13 cellular contexts compared by ENCODE assay signal in the genomic region with DNA sequence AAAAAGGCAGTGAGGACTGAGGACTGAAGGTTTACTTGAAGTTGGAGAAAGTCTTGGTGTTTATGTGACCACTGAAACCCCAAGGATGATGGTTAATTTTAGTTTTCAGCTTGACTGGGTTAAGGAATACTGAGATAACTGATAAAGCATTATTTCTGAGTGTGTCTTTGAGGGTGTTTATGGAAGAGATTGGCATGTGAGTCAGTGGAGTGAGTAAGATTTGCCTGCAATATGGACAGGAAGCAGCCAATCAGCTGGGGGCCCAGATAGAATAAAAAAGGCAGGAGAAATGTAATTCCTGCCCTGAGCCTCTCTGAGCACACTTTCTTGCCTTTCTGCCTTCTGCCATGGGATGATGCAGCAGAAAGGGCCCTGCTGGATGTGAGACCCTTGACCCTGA.
DNase-seq lines count a peak whose midpoint lies in the region; ATAC-seq, FAIRE-seq and TF ChIP-seq lines count a peak whose summit lies in the region.
"Had no signal": no experiment of that assay in that cellular context is flagged by ENCODE, and none has a peak within 500 bp of the region (broad histone marks: within the 10 kb centered on the region; RNA-seq: fewer than 3 reads in every experiment).

No MANE protein-coding gene starts in this region.

- H3K4me3 ChIP-seq in PC-3 (ENCODE audit: low read length) (no peak overlapping the region), endothelial cell of umbilical vein (replicated peaks in 1 of 3; ENCODE audit: insufficient read depth in 1 of 3, low read depth in 1 of 3, low read length in 3 of 3) (no peak overlapping the region), neuronal stem cell (ENCODE audit: low read length in 2 of 2) (no peak overlapping the region)
- H3K4me3 ChIP-seq: tibial nerve had no signal

- no peak overlapping the region for H2BK120ac ChIP-seq in neuronal stem cell (ENCODE audit: low read depth, low read length)

- no peak overlapping the region for H2BK5ac ChIP-seq in neuronal stem cell (ENCODE audit: low read length)

- peak; percentile 80 for FAIRE-seq in endothelial cell of umbilical vein (lab: Jason Lieb, UNC)
- FAIRE-seq: GM12891, TTC549 had no signal

- no peak for ATAC-seq in PC-3
- no peak for ATAC-seq in GM18502 (IDR thresholded peaks at IDR 0.05; ENCODE audit: poor library complexity, unreplicated experiment)
- ATAC-seq: naive thymus-derived CD4-positive, alpha-beta T cell had no signal

- H3K4ac ChIP-seq in neuronal stem cell (ENCODE audit: low read length), result no peak overlapping the region

- intact Hi-C loops in PC-3 (cut with micrococcal nuclease), result no loop called here
- intact Hi-C loops in endothelial cell of umbilical vein (cut with micrococcal nuclease), result loop anchor here (1.0 kb wide), 1 partner anchor 92 kb away; the partner anchor contains the start of gene KBTBD8

- no peak overlapping the region for H3K14ac ChIP-seq in neuronal stem cell (ENCODE audit: low read length)

- H3K36me3 ChIP-seq in PC-3 (ENCODE audit: low read depth, low read length), result no peaks in the 10 kb centered on the region
- H3K36me3 ChIP-seq in endothelial cell of umbilical vein (ENCODE audit: control insufficient read depth in 2 of 2, extremely low read depth in 1 of 2, insufficient read depth in 2 of 2, low read length in 2 of 2), result no peaks in the 10 kb centered on the region
- H3K36me3 ChIP-seq in neuronal stem cell (replicated peaks in 1 of 2; ENCODE audit: control insufficient read depth in 2 of 2, insufficient read depth in 2 of 2, low read length in 2 of 2), result no peaks in the 10 kb centered on the region
- H3K36me3 ChIP-seq: tibial nerve had no signal

- H4K20me1 ChIP-seq in PC-3 (ENCODE audit: low read length) (no peaks in the 10 kb centered on the region), endothelial cell of umbilical vein (replicated peaks; ENCODE audit: control insufficient read depth, extremely low read depth, insufficient read depth, low read length) (no peaks in the 10 kb centered on the region)

- H3K9me1 ChIP-seq in endothelial cell of umbilical vein (replicated peaks; ENCODE audit: control insufficient read depth, extremely low read depth, insufficient read depth, low read length), result no peaks in the 10 kb centered on the region

- no peak overlapping the region for H4K91ac ChIP-seq in neuronal stem cell (ENCODE audit: low read depth, low read length, poor library complexity)

- H2AK5ac ChIP-seq in neuronal stem cell (ENCODE audit: low read depth, low read length), result no peak overlapping the region

- H3K27ac ChIP-seq in PC-3 (ENCODE audit: low read length), result no peak overlapping the region
- H3K27ac ChIP-seq in endothelial cell of umbilical vein (ENCODE audit: insufficient read depth, low read depth, low read length), result peak overlapping the region; percentile 46
- H3K27ac ChIP-seq in neuronal stem cell (replicated peaks; ENCODE audit: low read length), result no peak overlapping the region
- H3K27ac ChIP-seq: tibial nerve had no signal

- no peak overlapping the region for H3K23ac ChIP-seq in neuronal stem cell (ENCODE audit: low read depth, low read length, poor library complexity)

- dilution Hi-C loops in endothelial cell of umbilical vein (cut with MboI; ENCODE audit: extremely low pct_ligation_motif_present, low sequenced_read_pairs), result no loop called here

- no peaks in the 10 kb centered on the region for H3K9me2 ChIP-seq in PC-3 (replicated peaks; ENCODE audit: low read length)

- no peak overlapping the region for H2BK15ac ChIP-seq in neuronal stem cell (ENCODE audit: low read length)

- no peaks in the 10 kb centered on the region for H3K9me3 ChIP-seq in PC-3 (ENCODE audit: low read length)
- no peaks in the 10 kb centered on the region for H3K9me3 ChIP-seq in endothelial cell of umbilical vein (replicated peaks; ENCODE audit: control insufficient read depth, insufficient read depth, low read length)
- H3K9me3 ChIP-seq in neuronal stem cell (replicated peaks in 1 of 2; ENCODE audit: control insufficient read depth in 2 of 2, insufficient read depth in 1 of 2, low read depth in 1 of 2, low read length in 2 of 2), result peaks cover 0 to 11% of the 10 kb centered on the region in 2 donors

- no peak overlapping the region for H3K4me2 ChIP-seq in PC-3 (ENCODE audit: low read length)
- peak overlapping the region; percentile 4 for H3K4me2 ChIP-seq in endothelial cell of umbilical vein (ENCODE audit: insufficient read depth, low read length)
- no peak overlapping the region for H3K4me2 ChIP-seq in neuronal stem cell (ENCODE audit: insufficient read depth, low read length, poor library complexity, severe bottlenecking)

- CTCF ChIA-PET in PC-3 (lab: Charles Lee) (no interaction called here), endothelial cell of umbilical vein (lab: Charles Lee) (interaction anchor here (1.5 to 2.1 kb wide), 2 partner anchors 19 to 23 kb away, joined by 10 to 13 read pairs; no protein-coding TSS in a partner anchor)

- H3F3A ChIP-seq in PC-3 (ENCODE audit: low read length, unreplicated experiment), result no peaks in the 10 kb centered on the region

- H2AFZ ChIP-seq in PC-3 (ENCODE audit: low read length) (no peak overlapping the region), endothelial cell of umbilical vein (ENCODE audit: low read depth, low read length) (peak overlapping the region; percentile 80), neuronal stem cell (ENCODE audit: low read length) (peak overlapping the region; percentile 64)

- H3K18ac ChIP-seq in neuronal stem cell (ENCODE audit: low read length), result no peak overlapping the region

- H3K27me3 ChIP-seq in PC-3 (ENCODE audit: low read length) (no peaks in the 10 kb centered on the region), endothelial cell of umbilical vein (ENCODE audit: control insufficient read depth in 2 of 2, insufficient read depth in 2 of 2, low read length in 2 of 2) (no peaks in the 10 kb centered on the region), neuronal stem cell (ENCODE audit: control insufficient read depth in 3 of 3, insufficient read depth in 3 of 3, low read depth in 1 of 3, low read length in 3 of 3) (no peaks in the 10 kb centered on the region)
- H3K27me3 ChIP-seq: tibial nerve had no signal

- DNase-seq in GM03348 (ENCODE audit: low spot score) (peak; percentile 10), PC-3 (peak; percentile 8), endothelial cell of umbilical vein (ENCODE audit: low read depth, low spot score) (peak; percentile 84), neuronal stem cell (ENCODE audit: low spot score) (no peak), NCI-H146 (lab: John Stamatoyannopoulos, UW) (no peak)
- DNase-seq in stimulated activated CD4-positive, alpha-beta T cell treated with anti-CD3 and anti-CD28 coated beads, Interleukin-15, amount 100 ng/mL, for 24 hours, result no peak
- DNase-seq: endodermal cell; naive thymus-derived CD4-positive, alpha-beta T cell; NCI-H446 had no signal

- no peak overlapping the region for H3K9ac ChIP-seq in PC-3 (ENCODE audit: low read length)
- no peak overlapping the region for H3K9ac ChIP-seq in endothelial cell of umbilical vein (replicated peaks; ENCODE audit: extremely low read depth, insufficient read depth, low read length)
- H3K9ac ChIP-seq in neuronal stem cell (ENCODE audit: low read depth, low read length, poor library complexity), result no peak overlapping the region

- no peak overlapping the region for H2BK12ac ChIP-seq in neuronal stem cell (ENCODE audit: low read length)

- TF ChIP-seq CTCF in PC-3 (conservative IDR thresholded peaks at IDR 0.05; ENCODE audit: low read depth, low read length), result no peak
- no peak for TF ChIP-seq CTCF in endothelial cell of umbilical vein (IDR thresholded peaks at IDR 0.05; ENCODE audit: extremely low read depth in 1 of 2, insufficient read depth in 1 of 2, low read depth in 1 of 2, low read length in 2 of 2)

- H3K79me2 ChIP-seq in PC-3 (ENCODE audit: low read length) (no peaks in the 10 kb centered on the region), endothelial cell of umbilical vein (ENCODE audit: control insufficient read depth, insufficient read depth, low read length) (no peaks in the 10 kb centered on the region)

- H3K4me1 ChIP-seq in PC-3 (ENCODE audit: insufficient read depth, low read length), result no peaks in the 10 kb centered on the region
- peaks cover 8% of the 10 kb centered on the region for H3K4me1 ChIP-seq in endothelial cell of umbilical vein (ENCODE audit: control insufficient read depth, extremely low read depth, insufficient read depth, low read length)
- H3K4me1 ChIP-seq in neuronal stem cell (ENCODE audit: control insufficient read depth in 2 of 2, insufficient read depth in 1 of 2, low read depth in 1 of 2, low read length in 2 of 2), result peaks cover 0 to 5% of the 10 kb centered on the region in 2 donors
- H3K4me1 ChIP-seq: tibial nerve had no signal

- POLR2A ChIA-PET in PC-3 (lab: Charles Lee; ENCODE audit: unreplicated experiment) (no interaction called here), endothelial cell of umbilical vein (lab: Charles Lee) (no interaction called here)

- H4K8ac ChIP-seq in neuronal stem cell (ENCODE audit: low read depth, low read length), result no peak overlapping the region

- no peak for TF ChIP-seq POLR2A in endothelial cell of umbilical vein (IDR thresholded peaks at IDR 0.05; ENCODE audit: low read depth, low read length)

- BruUV-seq in PC-3 (replicated peaks; lab: Mats Ljungman, UMichigan) (no TSS peak), endothelial cell of umbilical vein (replicated peaks; lab: Mats Ljungman, UMichigan) (no TSS peak)

- H3K79me1 ChIP-seq in neuronal stem cell (ENCODE audit: low read depth, low read length), result no peaks in the 10 kb centered on the region

TF ChIP-seq in endothelial cell of umbilical vein, 7 proteins besides CTCF, POLR2A, EP300 and RAD21:
- peak; percentile 67 for TF ChIP-seq JUN (IDR thresholded peaks at IDR 0.05; ENCODE audit: borderline replicate concordance, insufficient read depth, insufficient read length, low read depth)
- TF ChIP-seq, protein P1, sequence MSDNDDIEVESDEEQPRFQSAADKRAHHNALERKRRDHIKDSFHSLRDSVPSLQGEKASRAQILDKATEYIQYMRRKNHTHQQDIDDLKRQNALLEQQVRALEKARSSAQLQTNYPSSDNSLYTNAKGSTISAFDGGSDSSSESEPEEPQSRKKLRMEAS (IDR thresholded peaks at IDR 0.05; ENCODE audit: insufficient read depth, insufficient read length), result no peak
- peak; percentile 29 for TF ChIP-seq POLR2AphosphoS5 (IDR thresholded peaks at IDR 0.05; ENCODE audit: insufficient read depth, low read depth, low read length)
- TF ChIP-seq FOS (IDR thresholded peaks at IDR 0.05; ENCODE audit: borderline replicate concordance, insufficient read depth, low read length), result peak; percentile 94
- TF ChIP-seq EZH2 (IDR thresholded peaks at IDR 0.05; ENCODE audit: borderline replicate concordance, low read depth, low read length, severe bottlenecking), result no peak
- no peak for TF ChIP-seq MYC (IDR thresholded peaks at IDR 0.05; ENCODE audit: low read depth, low read length)
- TF ChIP-seq GATA2 (IDR thresholded peaks at IDR 0.05; ENCODE audit: insufficient read depth, insufficient read length, low read depth, low read length), result peak; percentile 79

Comparison
In these comparisons a context has a peak if more than half of its experiments do, and no peak if none do; other contexts are left out.
1. DNase-seq: peak in GM03348 (single experiment), PC-3 (single experiment) and endothelial cell of umbilical vein (single experiment); none in neuronal stem cell (single experiment), NCI-H146 (single experiment) and stimulated activated CD4-positive, alpha-beta T cell treated with anti-CD3 and anti-CD28 coated beads, Interleukin-15, amount 100 ng/mL, for 24 hours (single experiment).